9 cellular contexts compared by ENCODE assay signal in the genomic region with DNA sequence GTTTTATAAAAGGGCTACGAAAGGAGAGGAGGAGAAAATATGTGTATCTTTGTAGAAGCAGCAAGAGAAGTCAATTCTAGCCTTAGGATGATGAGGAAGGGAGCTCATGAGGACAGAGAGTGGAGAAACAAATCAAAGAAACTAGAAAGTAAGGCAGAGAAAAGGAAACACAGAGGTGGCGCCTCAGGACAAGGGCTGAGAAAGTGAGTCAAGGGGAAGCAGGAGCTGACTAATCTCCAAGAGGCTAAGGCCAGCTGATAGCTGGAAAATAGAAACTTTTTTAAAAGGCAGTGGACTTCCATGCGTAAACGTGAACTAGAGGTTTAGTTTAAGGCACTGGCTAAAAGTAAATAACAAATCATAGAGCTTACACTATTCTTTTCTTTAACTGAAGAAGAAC.
DNase-seq lines count a peak whose midpoint lies in the region; ATAC-seq and TF ChIP-seq lines count a peak whose summit lies in the region.
"Had no signal": no experiment of that assay in that cellular context is flagged by ENCODE, and none has a peak within 500 bp of the region (broad histone marks: within the 10 kb centered on the region; RNA-seq: fewer than 3 reads in every experiment).

No MANE protein-coding gene starts in this region.

- H3K36me3 ChIP-seq in brain microvascular endothelial cell (replicated peaks): no peaks in the 10 kb centered on the region
- H3K36me3 ChIP-seq: suprapubic skin had no signal

- intact Hi-C loops in posterior vena cava (cut with DNase I): no loop called here

- peak in 1 of 2 donors; percentile 44 for ATAC-seq in natural killer cell treated with Interleukin-12 subunit alpha and Interleukin-12 subunit beta and Interleukin-15 and Interleukin-18, amount 100 ng/mL, for 72 hours

- H3K4me1 Mint-ChIP-seq in natural killer cell treated with Interleukin-12 subunit alpha and Interleukin-12 subunit beta and Interleukin-15 and Interleukin-18, amount 100 ng/mL, for 72 hours (ENCODE audit: low read depth in 2 of 2): peaks cover 72 to 87% of the 10 kb centered on the region in 2 donors

- H3K27me3 Mint-ChIP-seq in natural killer cell treated with Interleukin-12 subunit alpha and Interleukin-12 subunit beta and Interleukin-15 and Interleukin-18, amount 100 ng/mL, for 72 hours: no peaks in the 10 kb centered on the region

- no peak overlapping the region for H3K4me3 ChIP-seq in brain microvascular endothelial cell (ENCODE audit: low read depth, low read length)
- H3K4me3 ChIP-seq: suprapubic skin had no signal

- peak overlapping the region; percentile 58 for H3K4me3 Mint-ChIP-seq in natural killer cell treated with Interleukin-12 subunit alpha and Interleukin-12 subunit beta and Interleukin-15 and Interleukin-18, amount 100 ng/mL, for 72 hours

- H3K36me3 Mint-ChIP-seq in natural killer cell treated with Interleukin-12 subunit alpha and Interleukin-12 subunit beta and Interleukin-15 and Interleukin-18, amount 100 ng/mL, for 72 hours: peaks cover 22% of the 10 kb centered on the region

- DNase-seq in Caki2 (ENCODE audit: low read depth) (peak; percentile 34), M059J (ENCODE audit: low read depth) (peak; percentile 76), brain microvascular endothelial cell (peak; percentile 62), NCI-H345 treated with DMSO at 0.1 percent for 48 hours (lab: John Stamatoyannopoulos, UW; ENCODE audit: unreplicated experiment) (no peak), posterior vena cava (ENCODE audit: low spot score) (no peak), DMS79 (lab: John Stamatoyannopoulos, UW) (no peak)
- DNase-seq in natural killer cell treated with Interleukin-12 subunit alpha and Interleukin-12 subunit beta and Interleukin-15 and Interleukin-18, amount 100 ng/mL, for 72 hours (ENCODE audit: low spot score): no peak
- DNase-seq: erythroblast had no signal

- in situ Hi-C loops in Caki2 (cut with HindIII; ENCODE audit: low pct_unique_long_range_greater_than_20kb, low sequenced_read_pairs): no loop called here
- in situ Hi-C loops in brain microvascular endothelial cell (cut with HindIII; ENCODE audit: low pct_ligation_motif_present, low sequenced_read_pairs): no loop called here

- no peaks in the 10 kb centered on the region for H3K27me3 ChIP-seq in brain microvascular endothelial cell (replicated peaks)
- H3K27me3 ChIP-seq: suprapubic skin had no signal

- peak overlapping the region; percentile 64 to 89 for H3K27ac Mint-ChIP-seq in natural killer cell treated with Interleukin-12 subunit alpha and Interleukin-12 subunit beta and Interleukin-15 and Interleukin-18, amount 100 ng/mL, for 72 hours

- no peaks in the 10 kb centered on the region for H3K9me3 Mint-ChIP-seq in natural killer cell treated with Interleukin-12 subunit alpha and Interleukin-12 subunit beta and Interleukin-15 and Interleukin-18, amount 100 ng/mL, for 72 hours

- peak; percentile 13 for TF ChIP-seq CTCF in brain microvascular endothelial cell (IDR thresholded peaks at IDR 0.05; ENCODE audit: low read depth, low read length, missing control alignments)

- H3K27ac ChIP-seq in brain microvascular endothelial cell: no peak overlapping the region
- H3K27ac ChIP-seq: suprapubic skin had no signal

Comparison
In these comparisons a context has a peak if more than half of its experiments do, and no peak if none do; other contexts are left out.
1. DNase-seq: peak in Caki2 (single experiment), M059J (single experiment) and brain microvascular endothelial cell (single experiment); none in natural killer cell treated with Interleukin-12 subunit alpha and Interleukin-12 subunit beta and Interleukin-15 and Interleukin-18, amount 100 ng/mL, for 72 hours (single experiment), NCI-H345 treated with DMSO at 0.1 percent for 48 hours (single experiment), posterior vena cava (single experiment) and DMS79 (single experiment).